In the genomic region with DNA sequence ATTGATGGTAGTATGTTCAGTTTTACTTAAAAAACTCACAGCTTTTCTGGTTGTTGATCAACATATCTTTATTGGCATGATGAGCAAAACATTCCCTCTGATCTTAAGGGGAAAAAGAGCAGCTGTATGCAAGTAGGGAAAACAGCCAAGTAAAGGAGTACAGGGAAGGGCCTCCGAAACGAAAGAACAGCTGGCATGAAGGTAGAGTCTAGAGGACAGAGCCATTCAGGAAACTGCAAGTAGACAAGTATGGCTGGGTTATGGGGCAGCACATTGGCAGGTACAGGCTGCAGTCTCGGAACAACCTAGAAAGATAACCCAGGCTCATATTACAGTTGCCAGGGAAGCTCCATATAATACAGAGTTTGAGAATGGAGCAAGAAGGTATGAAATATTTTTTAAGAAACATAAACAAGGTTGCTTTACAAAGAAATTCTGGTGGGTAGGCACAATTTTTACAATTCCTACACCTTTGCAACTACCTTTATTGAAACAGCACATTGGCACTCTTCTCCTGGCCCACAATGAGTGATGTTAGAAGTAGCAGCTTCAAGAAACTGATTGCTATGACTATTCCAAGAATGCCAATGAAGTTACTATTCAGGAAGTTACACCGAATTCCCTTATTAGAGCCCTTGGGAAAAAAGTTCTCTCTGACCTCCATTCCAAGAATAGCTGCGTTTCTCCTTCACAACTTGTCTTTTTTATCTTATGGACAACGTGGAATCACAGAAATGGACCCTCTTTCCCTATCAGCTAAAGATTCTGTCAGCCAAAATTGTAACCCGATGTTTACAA, we compare ENCODE assay signal across 14 cellular contexts. TPM values are rescaled to one million over a fixed set of nuclear protein-coding genes. Genes with fewer than 3 reads are reported as not detected.
DNase-seq lines count a peak whose midpoint lies in the region; ATAC-seq and TF ChIP-seq lines count a peak whose summit lies in the region.
"Had no signal": no experiment of that assay in that cellular context is flagged by ENCODE, and none has a peak within 500 bp of the region (broad histone marks: within the 10 kb centered on the region; RNA-seq: fewer than 3 reads in every experiment).

No MANE protein-coding gene starts in this region.

- H3K9ac ChIP-seq in neural progenitor cell, result no peak overlapping the region
- H3K9ac ChIP-seq: BLaER1 treated with 17β-estradiol and CSF1 and Interleukin-3, amounts not matched to agents 10 nM and 100 nM had no signal

- H3K4me1 Mint-ChIP-seq in neural progenitor cell, result peaks cover 10% of the 10 kb centered on the region

- H3K9me3 Mint-ChIP-seq in neural progenitor cell, result no peaks in the 10 kb centered on the region

- no peak overlapping the region for H3K27ac Mint-ChIP-seq in neural progenitor cell

- H4K20me1 ChIP-seq in neural progenitor cell (ENCODE audit: low read depth), result peaks cover 100% of the 10 kb centered on the region
- H4K20me1 ChIP-seq: BLaER1 treated with 17β-estradiol and CSF1 and Interleukin-3, amounts not matched to agents 10 nM and 100 nM had no signal

- H3K79me2 ChIP-seq in neural progenitor cell (ENCODE audit: low read depth), result peaks cover 100% of the 10 kb centered on the region

- intact Hi-C loops in Panc1 (cut with micrococcal nuclease; ENCODE audit: unreplicated experiment), result no loop called here

- no peak for ATAC-seq in Panc1

- in situ Hi-C loops in Panc1 (cut with HindIII; ENCODE audit: low pct_unique_long_range_greater_than_20kb, low sequenced_read_pairs), result no loop called here

- no peak for TF ChIP-seq CTCF in Panc1 (IDR thresholded peaks at IDR 0.05)
- TF ChIP-seq CTCF in fibroblast of mammary gland (conservative IDR thresholded peaks at IDR 0.05; ENCODE audit: control insufficient read depth, insufficient read depth, low read depth, low read length), result no peak
- TF ChIP-seq CTCF in neural progenitor cell (IDR thresholded peaks at IDR 0.05), result no peak

- H3K9me3 ChIP-seq in Panc1 (ENCODE audit: control insufficient read depth, insufficient read depth, low read depth, low read length) (no peaks in the 10 kb centered on the region), neural progenitor cell (ENCODE audit: low read depth) (no peaks in the 10 kb centered on the region)
- H3K9me3 ChIP-seq: esophagus muscularis mucosa, sigmoid colon had no signal

- H2AFZ ChIP-seq in neural progenitor cell (replicated peaks), result no peak overlapping the region

- CTCF ChIA-PET in Panc1 (lab: Charles Lee), result no interaction called here

- H3K4me1 ChIP-seq in Panc1 (ENCODE audit: control insufficient read depth, insufficient read depth, low read length) (peaks cover 31% of the 10 kb centered on the region), neural progenitor cell (peaks cover 72% of the 10 kb centered on the region)

- H3K27me3 ChIP-seq in Panc1 (ENCODE audit: control insufficient read depth, insufficient read depth, low read length), result no peaks in the 10 kb centered on the region
- H3K27me3 ChIP-seq in neural progenitor cell, result no peaks in the 10 kb centered on the region
- H3K27me3 ChIP-seq: BLaER1 treated with 17β-estradiol and CSF1 and Interleukin-3, amounts not matched to agents 10 nM and 100 nM; esophagus muscularis mucosa; sigmoid colon had no signal

- POLR2A ChIA-PET in Panc1 (lab: Charles Lee), result interaction anchor here (0.5 kb wide), 1 partner anchor 52 kb away, joined by 5 read pairs; no protein-coding TSS in a partner anchor

- H3K27me3 Mint-ChIP-seq in neural progenitor cell (ENCODE audit: insufficient read depth, low read depth), result peaks cover 4% of the 10 kb centered on the region

- TF ChIP-seq POLR2A in erythroblast (IDR thresholded peaks at IDR 0.05; ENCODE audit: low read length), result no peak

- H3K36me3 ChIP-seq in Panc1 (ENCODE audit: control insufficient read depth, insufficient read depth, low read length), result no peaks in the 10 kb centered on the region
- no peaks in the 10 kb centered on the region for H3K36me3 ChIP-seq in neural progenitor cell
- H3K36me3 ChIP-seq: BLaER1 treated with 17β-estradiol and CSF1 and Interleukin-3, amounts not matched to agents 10 nM and 100 nM; esophagus muscularis mucosa; sigmoid colon had no signal

- H3K27ac ChIP-seq in Panc1 (ENCODE audit: low read length), result peak overlapping the region; percentile 23; the same call in 1 of the 2 replicates
- H3K27ac ChIP-seq in neural progenitor cell, result peak overlapping the region; percentile 59
- H3K27ac ChIP-seq: esophagus muscularis mucosa, sigmoid colon had no signal

- no TSS peak for BruUV-seq in Panc1 (replicated peaks; lab: Mats Ljungman, UMichigan)

- H3K4me3 ChIP-seq in Panc1 (ENCODE audit: low read depth in 2 of 2, low read length in 2 of 2) (no peak overlapping the region), fibroblast of mammary gland (ENCODE audit: control insufficient read depth, low read depth, low read length) (no peak overlapping the region), neural progenitor cell (no peak overlapping the region)
- H3K4me3 ChIP-seq: BLaER1 treated with 17β-estradiol and CSF1 and Interleukin-3, amounts not matched to agents 10 nM and 100 nM; esophagus muscularis mucosa; sigmoid colon had no signal

- H3K36me3 Mint-ChIP-seq in neural progenitor cell, result peaks cover 2% of the 10 kb centered on the region

- H3K4me3 Mint-ChIP-seq in neural progenitor cell, result no peak overlapping the region

- H3F3A ChIP-seq in neural progenitor cell (ENCODE audit: low read depth), result peaks cover 44% of the 10 kb centered on the region

- H3K4me2 ChIP-seq in neural progenitor cell, result no peak overlapping the region

- DNase-seq in ELR (ENCODE audit: low read depth), result peak; percentile 68
- no peak for DNase-seq in Panc1 (ENCODE audit: low read depth, low spot score)
- peak; percentile 30 for DNase-seq in fibroblast of mammary gland (ENCODE audit: low read depth)
- DNase-seq in neural progenitor cell (ENCODE audit: low spot score), result no peak
- DNase-seq in COLO829 (ENCODE audit: low spot score), result no peak
- DNase-seq in erythroblast (lab: John Stamatoyannopoulos, UW), result no peak
- DNase-seq in T1000 (lab: John Stamatoyannopoulos, UW), result no peak
- DNase-seq in NCI-H1694 treated with DMSO at 0.1 percent for 48 hours (lab: John Stamatoyannopoulos, UW), result no peak
- DNase-seq: central memory CD4-positive, alpha-beta T cell; H7; NCI-H2107; sigmoid colon had no signal

RNA-seq across cellular contexts. Expression of gene LGR4, which starts 45.2 kb away (rescaled TPM):
- 61.8 TPM for total RNA-seq in Panc1 (2021; ENCODE audit: unreplicated experiment)
- 71.4 TPM for polyA plus RNA-seq in Panc1 (2012; ENCODE audit: insufficient read length)
- total RNA-seq in neural progenitor cell (ENCODE audit: low replicate concordance), result 219 and 274 TPM in 2 replicates

Comparison
In these comparisons a context has a peak if more than half of its experiments do, and no peak if none do; other contexts are left out.
1. DNase-seq: peak in ELR (single experiment) and fibroblast of mammary gland (single experiment); none in Panc1 (single experiment), neural progenitor cell (single experiment), COLO829 (single experiment), erythroblast (0 of 2), T1000 (single experiment) and NCI-H1694 treated with DMSO at 0.1 percent for 48 hours (single experiment).